17 cellular contexts compared by ENCODE assay signal in the genomic region with DNA sequence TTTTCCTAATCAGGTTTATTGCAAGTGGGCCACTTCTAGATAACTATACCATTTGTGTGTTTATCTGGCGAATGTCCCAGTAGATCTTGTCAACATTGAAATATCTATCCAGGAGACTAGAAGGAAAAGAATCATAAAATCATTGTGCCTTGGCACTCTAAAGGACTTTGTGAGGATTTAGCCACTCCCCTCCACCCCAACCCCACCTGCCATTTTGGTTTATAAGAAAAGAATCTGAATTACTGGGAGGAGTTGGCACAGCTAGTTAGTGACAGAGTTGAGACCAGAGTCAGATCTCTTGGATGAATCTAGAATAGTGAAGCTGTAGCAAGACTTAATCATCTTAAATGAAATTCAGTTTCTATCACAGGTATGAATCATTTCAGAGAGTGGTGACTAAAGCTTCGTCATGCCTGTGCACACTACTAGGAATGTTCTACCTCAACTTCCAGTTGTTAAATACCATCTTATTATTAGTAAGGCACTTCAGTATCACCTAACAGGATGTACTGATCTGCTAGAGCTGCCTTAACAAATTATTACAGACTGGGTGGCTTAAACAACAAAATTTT.
DNase-seq lines count a peak whose midpoint lies in the region; ATAC-seq, FAIRE-seq and TF ChIP-seq lines count a peak whose summit lies in the region.
"Had no signal": no experiment of that assay in that cellular context is flagged by ENCODE, and none has a peak within 500 bp of the region (broad histone marks: within the 10 kb centered on the region; RNA-seq: fewer than 3 reads in every experiment).

No MANE protein-coding gene starts in this region.

- H3K4me2 ChIP-seq in astrocyte (ENCODE audit: low read length), result peak overlapping the region; percentile 41

- no peak overlapping the region for H3K27ac Mint-ChIP-seq in astrocyte (ENCODE audit: unreplicated experiment)
- H3K27ac Mint-ChIP-seq: dendritic cell treated with granulocyte-macrophage colony-stimulating factor and Interleukin-4, amounts not matched to agents 40 ng/mL and 50 ng/mL, for 4 days; stimulated activated memory B cell treated with anti-CD40 and anti-IgM and Interleukin-4, amounts not matched to agents 10 μg/mL and 1 μg/mL and 100 μg/mL, for 72 hours had no signal

- peaks cover 4% of the 10 kb centered on the region for H3K9me3 Mint-ChIP-seq in astrocyte (ENCODE audit: unreplicated experiment)
- H3K9me3 Mint-ChIP-seq: dendritic cell treated with granulocyte-macrophage colony-stimulating factor and Interleukin-4, amounts not matched to agents 40 ng/mL and 50 ng/mL, for 4 days had no signal

- H2AFZ ChIP-seq in astrocyte (ENCODE audit: low read depth, low read length), result no peak overlapping the region

- H3K9ac ChIP-seq in astrocyte (ENCODE audit: low read length), result no peak overlapping the region

- H3K36me3 ChIP-seq in astrocyte (ENCODE audit: insufficient read depth, low read length) (no peaks in the 10 kb centered on the region), WERI-Rb-1 (no peaks in the 10 kb centered on the region)

- peak; percentile 94 for FAIRE-seq in astrocyte (lab: Jason Lieb, UNC)
- FAIRE-seq: GM19239 had no signal

- no peak for ATAC-seq in HG02623 (IDR thresholded peaks at IDR 0.05; ENCODE audit: unreplicated experiment)
- ATAC-seq: stimulated activated memory B cell treated with anti-CD40 and anti-IgM and Interleukin-4, amounts not matched to agents 10 μg/mL and 1 μg/mL and 100 μg/mL, for 72 hours had no signal

- H3K4me3 Mint-ChIP-seq in astrocyte (ENCODE audit: unreplicated experiment), result no peak overlapping the region
- H3K4me3 Mint-ChIP-seq: dendritic cell treated with granulocyte-macrophage colony-stimulating factor and Interleukin-4, amounts not matched to agents 40 ng/mL and 50 ng/mL, for 4 days; stimulated activated memory B cell treated with anti-CD40 and anti-IgM and Interleukin-4, amounts not matched to agents 10 μg/mL and 1 μg/mL and 100 μg/mL, for 72 hours had no signal

- TF ChIP-seq CTCF in astrocyte (IDR thresholded peaks at IDR 0.05; ENCODE audit: insufficient read depth, low read depth, low read length) (no peak), WERI-Rb-1 (IDR thresholded peaks at IDR 0.05; ENCODE audit: low read depth, low read length) (no peak)

- no peaks in the 10 kb centered on the region for H3K27me3 Mint-ChIP-seq in astrocyte (ENCODE audit: low read depth, unreplicated experiment)
- H3K27me3 Mint-ChIP-seq: dendritic cell treated with granulocyte-macrophage colony-stimulating factor and Interleukin-4, amounts not matched to agents 40 ng/mL and 50 ng/mL, for 4 days had no signal

- H3K27ac ChIP-seq in astrocyte (ENCODE audit: low read depth, low read length) (peak overlapping the region; percentile 39), WERI-Rb-1 (no peak overlapping the region)
- H3K27ac ChIP-seq: C4-2B had no signal

- H3K27me3 ChIP-seq in astrocyte (ENCODE audit: insufficient read depth, low read length), result no peaks in the 10 kb centered on the region
- H3K27me3 ChIP-seq in WERI-Rb-1 (ENCODE audit: insufficient read depth, low read depth, severe bottlenecking), result peaks cover 90% of the 10 kb centered on the region

- H3K9me3 ChIP-seq in astrocyte (ENCODE audit: insufficient read depth, low read depth, low read length), result no peaks in the 10 kb centered on the region
- H3K9me3 ChIP-seq in WERI-Rb-1 (ENCODE audit: severe bottlenecking), result peaks cover 2% of the 10 kb centered on the region

- no peaks in the 10 kb centered on the region for H3K4me1 Mint-ChIP-seq in astrocyte (ENCODE audit: low read depth, unreplicated experiment)
- H3K4me1 Mint-ChIP-seq: stimulated activated memory B cell treated with anti-CD40 and anti-IgM and Interleukin-4, amounts not matched to agents 10 μg/mL and 1 μg/mL and 100 μg/mL, for 72 hours had no signal

- peaks cover 3% of the 10 kb centered on the region for H3K4me1 ChIP-seq in astrocyte (ENCODE audit: insufficient read depth, low read length)

- no peaks in the 10 kb centered on the region for H3K36me3 Mint-ChIP-seq in astrocyte (ENCODE audit: low read depth, unreplicated experiment)
- H3K36me3 Mint-ChIP-seq: stimulated activated memory B cell treated with anti-CD40 and anti-IgM and Interleukin-4, amounts not matched to agents 10 μg/mL and 1 μg/mL and 100 μg/mL, for 72 hours had no signal

- H3K4me3 ChIP-seq in astrocyte (ENCODE audit: insufficient read depth, low read depth, low read length) (no peak overlapping the region), WERI-Rb-1 (ENCODE audit: low read depth, low read length) (no peak overlapping the region)

- H3K79me2 ChIP-seq in astrocyte (ENCODE audit: insufficient read depth, low read length), result no peaks in the 10 kb centered on the region

- no peaks in the 10 kb centered on the region for H4K20me1 ChIP-seq in astrocyte (ENCODE audit: insufficient read depth, low read length)

- DNase-seq in AG20443 (ENCODE audit: low spot score) (peak; percentile 30), HS-5 (ENCODE audit: low read depth) (peak; percentile 51), astrocyte (ENCODE audit: low read depth) (peak; percentile 89), kidney tubule cell (ENCODE audit: low spot score) (peak; percentile 97), WERI-Rb-1 (no peak), GOT3 (lab: John Stamatoyannopoulos, UW) (no peak), NCI-H345 (lab: John Stamatoyannopoulos, UW) (no peak)
- DNase-seq: activated CD8-positive, alpha-beta memory T cell treated with anti-CD3 and anti-CD28 coated beads for 24 hours; NCI-H1048; NCI-H510A; RPMI8226; T-helper 9 cell had no signal

Comparison
In these comparisons a context has a peak if more than half of its experiments do, and no peak if none do; other contexts are left out.
1. DNase-seq: peak in AG20443 (single experiment), HS-5 (single experiment), astrocyte (single experiment) and kidney tubule cell (single experiment); none in WERI-Rb-1 (single experiment), GOT3 (single experiment) and NCI-H345 (single experiment).